9 cellular contexts compared by ENCODE assay signal in the genomic region with DNA sequence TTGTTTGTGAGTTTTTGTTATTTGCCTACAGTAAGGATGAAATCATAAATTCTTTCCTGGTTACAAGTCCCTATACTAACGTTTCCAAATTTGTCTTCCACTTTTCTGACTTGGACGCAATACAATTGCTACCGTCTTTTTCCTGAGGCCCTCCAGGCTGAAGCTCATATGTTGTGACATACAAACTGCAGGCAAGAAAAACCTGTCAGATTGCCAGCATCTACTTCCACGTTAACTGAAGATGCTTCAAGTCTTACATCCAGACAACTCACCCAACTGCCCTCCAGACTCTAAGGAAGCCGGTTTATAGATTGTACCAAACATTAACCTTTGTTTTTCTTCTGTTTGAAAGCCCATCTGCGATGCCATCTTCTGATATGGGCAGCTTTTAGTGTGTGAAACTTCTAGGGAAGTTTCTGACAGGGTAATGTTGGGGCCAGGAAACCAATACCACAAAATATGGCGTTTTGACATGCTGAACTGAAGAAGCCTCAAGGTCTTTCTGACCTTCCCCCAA. TPM values are rescaled to one million over a fixed set of nuclear protein-coding genes. Genes with fewer than 3 reads are reported as not detected.
DNase-seq lines count a peak whose midpoint lies in the region; ATAC-seq, FAIRE-seq and TF ChIP-seq lines count a peak whose summit lies in the region.
"Had no signal": no experiment of that assay in that cellular context is flagged by ENCODE, and none has a peak within 500 bp of the region (broad histone marks: within the 10 kb centered on the region; RNA-seq: fewer than 3 reads in every experiment).

No MANE protein-coding gene starts in this region.

- H3K4me1 Mint-ChIP-seq in activated T-helper 17 cell treated with anti-CD3 and anti-CD28 coated beads, Interleukin-2, amount 50 U/mL, for 72 hours = peaks cover 12% of the 10 kb centered on the region

- no peak for TF ChIP-seq CTCF in neutrophil (IDR thresholded peaks at IDR 0.05)

- H3K27me3 ChIP-seq in neutrophil = no peaks in the 10 kb centered on the region

- H3K9me3 Mint-ChIP-seq in activated T-helper 17 cell treated with anti-CD3 and anti-CD28 coated beads, Interleukin-2, amount 50 U/mL, for 72 hours = no peaks in the 10 kb centered on the region

- H3K9me3 ChIP-seq in neutrophil = no peaks in the 10 kb centered on the region

- peak; percentile 67 for FAIRE-seq in GM12892 (lab: Jason Lieb, UNC)

- H3K36me3 Mint-ChIP-seq in activated T-helper 17 cell treated with anti-CD3 and anti-CD28 coated beads, Interleukin-2, amount 50 U/mL, for 72 hours (ENCODE audit: low read depth) = no peaks in the 10 kb centered on the region

- no peaks in the 10 kb centered on the region for H3K36me3 ChIP-seq in neutrophil

- DNase-seq in GM12892 (ENCODE audit: insufficient read length) (no peak), NCI-H1048 (lab: John Stamatoyannopoulos, UW) (no peak), anterior cingulate cortex (lab: John Stamatoyannopoulos, UW) (no peak)
- DNase-seq: NCI-H446 had no signal

- TF ChIP-seq POLR2A in GM12892 (IDR thresholded peaks at IDR 0.05; ENCODE audit: low read depth, low read length) = no peak

- peak overlapping the region; percentile 9 for H3K27ac Mint-ChIP-seq in activated T-helper 17 cell treated with anti-CD3 and anti-CD28 coated beads, Interleukin-2, amount 50 U/mL, for 72 hours

- peak overlapping the region; percentile 80 for H3K27ac ChIP-seq in neutrophil

- peaks cover 32 to 39% of the 10 kb centered on the region in 2 experiments for H3K4me1 ChIP-seq in neutrophil (ENCODE audit: control insufficient read depth in 1 of 2, insufficient read depth in 1 of 2, low read depth in 1 of 2, low read length in 1 of 2)

- H3K4me3 Mint-ChIP-seq in activated T-helper 17 cell treated with anti-CD3 and anti-CD28 coated beads, Interleukin-2, amount 50 U/mL, for 72 hours = peak overlapping the region; percentile 29

- no peak overlapping the region for H3K4me3 ChIP-seq in neutrophil (ENCODE audit: low read depth in 1 of 2, low read length in 1 of 2)

- no peaks in the 10 kb centered on the region for H3K27me3 Mint-ChIP-seq in activated T-helper 17 cell treated with anti-CD3 and anti-CD28 coated beads, Interleukin-2, amount 50 U/mL, for 72 hours

- peak; percentile 54 for ATAC-seq in HG03565 (IDR thresholded peaks at IDR 0.05; ENCODE audit: unreplicated experiment)
- ATAC-seq in activated T-helper 17 cell treated with anti-CD3 and anti-CD28 coated beads, Interleukin-2, amount 50 U/mL, for 72 hours (replicated peaks) = peak; percentile 76
- ATAC-seq in HG02885 (IDR thresholded peaks at IDR 0.05; ENCODE audit: poor library complexity, unreplicated experiment) = no peak
- no peak for ATAC-seq in HG03342 (IDR thresholded peaks at IDR 0.05; ENCODE audit: unreplicated experiment)

RNA-seq across cellular contexts. Expression of a gene that starts 21.4 kb away (rescaled TPM):
- 39.2 TPM for polyA plus RNA-seq in GM12892 (2012; ENCODE audit: missing spikeins)
- 10 to 100 TPM; 23.6 to 30.3 TPM for total RNA-seq in activated T-helper 17 cell treated with anti-CD3 and anti-CD28 coated beads, Interleukin-2, amount 50 U/mL, for 72 hours

Comparison
In these comparisons a context has a peak if more than half of its experiments do, and no peak if none do; other contexts are left out.
1. ATAC-seq: peak in HG03565 (single experiment) and activated T-helper 17 cell treated with anti-CD3 and anti-CD28 coated beads, Interleukin-2, amount 50 U/mL, for 72 hours (single experiment); none in HG02885 (single experiment) and HG03342 (single experiment).